ENCODE assay signal across 19 cellular contexts in the genomic region with DNA sequence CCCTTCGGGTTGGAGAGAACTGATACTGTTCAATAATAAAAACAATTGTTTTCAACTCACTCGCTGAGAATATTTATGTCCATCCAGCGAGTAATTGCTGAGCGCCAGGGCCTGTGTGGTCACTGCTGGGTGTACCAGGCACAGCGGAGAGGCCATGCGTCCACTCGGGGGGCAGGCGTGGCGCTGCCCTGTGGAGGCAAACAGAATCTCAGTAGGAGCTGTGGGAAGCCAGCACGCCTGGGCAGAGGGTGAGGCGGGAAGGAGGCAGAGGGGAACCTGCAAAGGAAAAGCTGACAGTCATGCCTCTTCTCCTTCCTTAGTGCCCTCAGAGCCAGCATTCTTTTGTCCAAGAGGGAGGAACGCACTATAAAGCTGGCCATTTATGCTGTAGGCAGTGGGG. TPM values are rescaled to one million over a fixed set of nuclear protein-coding genes. Genes with fewer than 3 reads are reported as not detected.
DNase-seq lines count a peak whose midpoint lies in the region; ATAC-seq, FAIRE-seq and TF ChIP-seq lines count a peak whose summit lies in the region.
"Had no signal": no experiment of that assay in that cellular context is flagged by ENCODE, and none has a peak within 500 bp of the region (broad histone marks: within the 10 kb centered on the region; RNA-seq: fewer than 3 reads in every experiment).

No MANE protein-coding gene starts in this region.

- peaks cover 4% of the 10 kb centered on the region; the same call in 1 of the 2 replicates for H3F3A ChIP-seq in PC-9 (ENCODE audit: insufficient read depth, low read depth)

- CTCF ChIA-PET in PC-9 (lab: Charles Lee), result no interaction called here

- POLR2A ChIA-PET in PC-9 (lab: Charles Lee; ENCODE audit: unreplicated experiment), result no interaction called here

- no TSS peak for BruUV-seq in PC-9 (replicated peaks; lab: Mats Ljungman, UMichigan)

- peak overlapping the region; percentile 72 for H3K4me2 ChIP-seq in PC-9
- H3K4me2 ChIP-seq: A549, BLaER1 had no signal

- H3K36me3 ChIP-seq in PC-9 (ENCODE audit: low read depth) (no peaks in the 10 kb centered on the region), esophagus muscularis mucosa (no peaks in the 10 kb centered on the region), vagina (no peaks in the 10 kb centered on the region)
- H3K36me3 ChIP-seq: BLaER1, HAP-1 had no signal

- H3K4me3 ChIP-seq in PC-9 (peak overlapping the region; percentile 58), esophagus muscularis mucosa (no peak overlapping the region), vagina (no peak overlapping the region)
- H3K4me3 ChIP-seq: A549, BLaER1, HAP-1 had no signal

- H4K20me1 ChIP-seq in PC-9 (ENCODE audit: insufficient read depth), result no peaks in the 10 kb centered on the region
- H4K20me1 ChIP-seq: BLaER1 had no signal

- H3K27me3 Mint-ChIP-seq in T-helper 2 cell treated with Interferon-gamma antibody and Interleukin-4, amounts not matched to agents 5 μg/mL and 100 μg/mL, for 36 hours (ENCODE audit: low read depth), result no peaks in the 10 kb centered on the region
- H3K27me3 Mint-ChIP-seq: CD4-positive, alpha-beta memory T cell had no signal

- H3K27me3 ChIP-seq in PC-9 (ENCODE audit: insufficient read depth, low read depth), result no peaks in the 10 kb centered on the region
- peaks cover 0 to 11% (median 0%) of the 10 kb centered on the region in 4 donors for H3K27me3 ChIP-seq in esophagus muscularis mucosa
- H3K27me3 ChIP-seq in vagina, result no peaks in the 10 kb centered on the region
- H3K27me3 ChIP-seq in foreskin keratinocyte, result no peaks in the 10 kb centered on the region
- H3K27me3 ChIP-seq: BLaER1 had no signal

- H3K4me3 Mint-ChIP-seq in T-helper 2 cell treated with Interferon-gamma antibody and Interleukin-4, amounts not matched to agents 5 μg/mL and 100 μg/mL, for 36 hours, result no peak overlapping the region
- H3K4me3 Mint-ChIP-seq: CD14-positive monocyte; CD4-positive, alpha-beta memory T cell had no signal

- no peak for ATAC-seq in foreskin keratinocyte
- ATAC-seq: A549 had no signal

- H3K79me2 ChIP-seq in PC-9 (ENCODE audit: low read depth), result peaks cover 6% of the 10 kb centered on the region; the same call in 1 of the 2 replicates

- TF ChIP-seq EP300 in esophagus muscularis mucosa (IDR thresholded peaks at IDR 0.05), result no peak

- H3K9me3 ChIP-seq in PC-9 (ENCODE audit: insufficient read depth, low read depth) (no peaks in the 10 kb centered on the region), esophagus muscularis mucosa (no peaks in the 10 kb centered on the region), vagina (no peaks in the 10 kb centered on the region)
- H3K9me3 ChIP-seq: A549, BLaER1, HAP-1 had no signal

- no peaks in the 10 kb centered on the region for H3K4me1 ChIP-seq in PC-9 (replicated peaks; ENCODE audit: insufficient read depth)
- no peaks in the 10 kb centered on the region for H3K4me1 ChIP-seq in esophagus muscularis mucosa
- H3K4me1 ChIP-seq in vagina, result no peaks in the 10 kb centered on the region
- H3K4me1 ChIP-seq in foreskin keratinocyte, result no peaks in the 10 kb centered on the region
- H3K4me1 ChIP-seq: A549, HAP-1 had no signal

- H3K9me2 ChIP-seq in PC-9 (ENCODE audit: insufficient read depth), result no peaks in the 10 kb centered on the region

- H3K27ac ChIP-seq in PC-9 (no peak overlapping the region), esophagus muscularis mucosa (replicated peaks in 1 of 4) (no peak overlapping the region), vagina (no peak overlapping the region), foreskin keratinocyte (no peak overlapping the region)
- H3K27ac ChIP-seq: 22Rv1, A549, BLaER1 had no signal

- peak; percentile 2 for DNase-seq in T-helper 2 cell treated with Interferon-gamma antibody and Interleukin-4, amounts not matched to agents 5 μg/mL and 100 μg/mL, for 36 hours (ENCODE audit: low spot score)
- DNase-seq in T-helper 2 cell (no peak), PC-9 (no peak), esophagus muscularis mucosa (ENCODE audit: extremely low spot score) (peak; percentile 57), vagina (ENCODE audit: extremely low spot score in 2 of 2) (peak; percentile 61 to 64), foreskin keratinocyte (no peak), H54 (ENCODE audit: insufficient read length, low spot score) (no peak)
- DNase-seq: CD4-positive, alpha-beta memory T cell; DMS153; DMS79; GDM1; GOT3 had no signal

- peaks cover 3% of the 10 kb centered on the region for H3K36me3 Mint-ChIP-seq in T-helper 2 cell treated with Interferon-gamma antibody and Interleukin-4, amounts not matched to agents 5 μg/mL and 100 μg/mL, for 36 hours (ENCODE audit: low read depth)
- H3K36me3 Mint-ChIP-seq: CD14-positive monocyte; CD4-positive, alpha-beta memory T cell had no signal

- no peak for FAIRE-seq in H54 (lab: Jason Lieb, UNC)
- FAIRE-seq: A549, GM12892 had no signal

- H3K4me1 Mint-ChIP-seq in T-helper 2 cell treated with Interferon-gamma antibody and Interleukin-4, amounts not matched to agents 5 μg/mL and 100 μg/mL, for 36 hours (ENCODE audit: low read depth), result no peaks in the 10 kb centered on the region
- H3K4me1 Mint-ChIP-seq: CD14-positive monocyte; CD4-positive, alpha-beta memory T cell had no signal

- TF ChIP-seq POLR2A in esophagus muscularis mucosa (IDR thresholded peaks at IDR 0.05; ENCODE audit: low read depth) (no peak), vagina (IDR thresholded peaks at IDR 0.05) (no peak), H54 (IDR thresholded peaks at IDR 0.05; ENCODE audit: low read depth, low read length) (no peak)

- peak overlapping the region; percentile 71 for H2AFZ ChIP-seq in PC-9

- H3K9me3 Mint-ChIP-seq in T-helper 2 cell treated with Interferon-gamma antibody and Interleukin-4, amounts not matched to agents 5 μg/mL and 100 μg/mL, for 36 hours, result no peaks in the 10 kb centered on the region
- H3K9me3 Mint-ChIP-seq: CD4-positive, alpha-beta memory T cell had no signal

- H3K27ac Mint-ChIP-seq in T-helper 2 cell treated with Interferon-gamma antibody and Interleukin-4, amounts not matched to agents 5 μg/mL and 100 μg/mL, for 36 hours, result no peak overlapping the region

- TF ChIP-seq CTCF in PC-9 (conservative IDR thresholded peaks at IDR 0.05) (no peak), esophagus muscularis mucosa (IDR thresholded peaks at IDR 0.05) (no peak), vagina (IDR thresholded peaks at IDR 0.05) (no peak), foreskin keratinocyte (conservative IDR thresholded peaks at IDR 0.05) (no peak)

- intact Hi-C loops in PC-9 (cut with micrococcal nuclease; ENCODE audit: unreplicated experiment), result no loop called here
- intact Hi-C loops in esophagus muscularis mucosa (cut with DNase I), result no loop called here
- intact Hi-C loops in vagina (cut with DNase I), result no loop called here

- 91% methylated on average over 12 of the region's 12 CpGs for WGBS in esophagus muscularis mucosa

RNA-seq across cellular contexts. Expression of a gene that starts 11.4 kb away (rescaled TPM):
- total RNA-seq in PC-9 (2021) (not detected in 2 replicates), esophagus muscularis mucosa (under 1 TPM in 3 of 4 donors, not detected in 1; 0.29 to 0.42 (median 0.32) TPM), vagina (2.2 TPM), foreskin keratinocyte (0.92 and 2.2 TPM in 2 replicates)
- 0.57 and 1.4 TPM in 2 replicates for polyA plus RNA-seq in foreskin keratinocyte
- total RNA-seq: HT-29 had no signal
- polyA plus RNA-seq: A549, CD14-positive monocyte had no signal

RNA-seq across cellular contexts. Expression of a gene that starts 34.2 kb away (rescaled TPM):
- total RNA-seq in PC-9 (2021) (16.1 and 17.2 TPM in 2 replicates), esophagus muscularis mucosa (10 to 100 TPM; 18.3 to 25.0 (median 21.1) TPM), vagina (31.9 TPM), foreskin keratinocyte (17.2 and 17.7 TPM in 2 replicates)
- 13.2 TPM in 2 replicates for polyA plus RNA-seq in foreskin keratinocyte

RNA-seq across cellular contexts. Expression of a gene that starts 34.4 kb away (rescaled TPM):
- 29.8 and 41.2 TPM in 2 replicates for total RNA-seq in PC-9 (2021)
- total RNA-seq in esophagus muscularis mucosa, result 10 to 100 TPM; 34.1 to 59.6 (median 50.2) TPM
- total RNA-seq in vagina, result 39.8 TPM
- total RNA-seq in foreskin keratinocyte, result 52.7 and 55.2 TPM in 2 replicates
- polyA plus RNA-seq in foreskin keratinocyte, result 54.1 and 56.4 TPM in 2 replicates

RNA-seq across cellular contexts. Expression of a gene that starts 44.2 kb away (rescaled TPM):
- total RNA-seq in PC-9 (2021), result 28.8 and 32.2 TPM in 2 replicates
- 10 to 100 TPM in 3 of 4 donors, 1 to 10 TPM in 1; 7.1 to 13.1 (median 10.5) TPM for total RNA-seq in esophagus muscularis mucosa
- total RNA-seq in vagina, result 2.0 TPM
- 0.75 and 1.4 TPM in 2 replicates for total RNA-seq in foreskin keratinocyte
- 0.68 and 1.1 TPM in 2 replicates for polyA plus RNA-seq in foreskin keratinocyte
- polyA plus RNA-seq: CD14-positive monocyte had no signal

Comparison
In these comparisons a context has a peak if more than half of its experiments do, and no peak if none do; other contexts are left out.
1. DNase-seq: peak in T-helper 2 cell treated with Interferon-gamma antibody and Interleukin-4, amounts not matched to agents 5 μg/mL and 100 μg/mL, for 36 hours (single experiment), esophagus muscularis mucosa (single experiment) and vagina (2 of 2); none in T-helper 2 cell (0 of 5), PC-9 (0 of 2), foreskin keratinocyte (0 of 2) and H54 (single experiment).